ENCODE assay signal across 8 cellular contexts in genomic region chr1:223233410-223234163, GRCh38.
DNase-seq lines count a peak whose midpoint lies in the region; ATAC-seq and TF ChIP-seq lines count a peak whose summit lies in the region.

No MANE protein-coding gene starts in this region.

- no peaks in the 10 kb centered on the region for H3K27me3 Mint-ChIP-seq in CD4-positive, CD25-positive, alpha-beta regulatory T cell
- no peaks in the 10 kb centered on the region; the same call in 1 of the 2 replicates for H3K27me3 Mint-ChIP-seq in WTC11 (ENCODE audit: low read depth)

- peaks cover 1 to 15% (median 2%) of the 10 kb centered on the region in 7 donors for H3K9me3 Mint-ChIP-seq in CD4-positive, CD25-positive, alpha-beta regulatory T cell
- peaks cover 5% of the 10 kb centered on the region for H3K9me3 Mint-ChIP-seq in stimulated activated effector memory CD8-positive, alpha-beta T cell treated with anti-CD3 and anti-CD28 coated beads, Interleukin-12 subunit alpha, Interleukin-12 subunit beta, amount 100 ng/mL, for 72 hours
- peaks cover 9% of the 10 kb centered on the region; the same call in 1 of the 2 replicates for H3K9me3 Mint-ChIP-seq in WTC11

- TF ChIP-seq CTCF in transverse colon (IDR thresholded peaks at IDR 0.05), result no peak
- TF ChIP-seq CTCF in WTC11 (IDR thresholded peaks at IDR 0.05), result no peak

- H3K36me3 ChIP-seq in CD4-positive, CD25-positive, alpha-beta regulatory T cell (ENCODE audit: control insufficient read depth, insufficient read depth, low read length), result no peaks in the 10 kb centered on the region
- no peaks in the 10 kb centered on the region for H3K36me3 ChIP-seq in transverse colon

- ATAC-seq in CD4-positive, CD25-positive, alpha-beta regulatory T cell (ENCODE audit: low read depth in 2 of 2), result peak; percentile 32 to 50
- no peak for ATAC-seq in stimulated activated effector memory CD8-positive, alpha-beta T cell treated with anti-CD3 and anti-CD28 coated beads, Interleukin-12 subunit alpha, Interleukin-12 subunit beta, amount 100 ng/mL, for 72 hours
- no peak for ATAC-seq in WTC11
- no peak for ATAC-seq in GM19455 (IDR thresholded peaks at IDR 0.05; ENCODE audit: unreplicated experiment)

- CTCF ChIA-PET in WTC11 (lab: Charles Lee), result interaction anchor here (1.4 kb wide), 1 partner anchor 110 kb away, joined by 4 read pairs; no protein-coding TSS in a partner anchor

- H3K36me3 Mint-ChIP-seq in CD4-positive, CD25-positive, alpha-beta regulatory T cell, result no peaks in the 10 kb centered on the region
- H3K36me3 Mint-ChIP-seq in stimulated activated effector memory CD8-positive, alpha-beta T cell treated with anti-CD3 and anti-CD28 coated beads, Interleukin-12 subunit alpha, Interleukin-12 subunit beta, amount 100 ng/mL, for 72 hours, result no peaks in the 10 kb centered on the region
- no peaks in the 10 kb centered on the region for H3K36me3 Mint-ChIP-seq in WTC11

- peak in 1 of 3 donors; percentile 26 for DNase-seq in CD4-positive, CD25-positive, alpha-beta regulatory T cell
- DNase-seq in OCI-M1 (lab: John Stamatoyannopoulos, UW) (peak; percentile 70), mucosa of gallbladder (ENCODE audit: low spot score) (peak; percentile 22), transverse colon (no peak), WTC11 (ENCODE audit: low spot score) (no peak)
- no peak for DNase-seq in stimulated activated effector memory CD8-positive, alpha-beta T cell treated with anti-CD3 and anti-CD28 coated beads, Interleukin-12 subunit alpha, Interleukin-12 subunit beta, amount 100 ng/mL, for 72 hours (ENCODE audit: low spot score in 2 of 2)

- peak overlapping the region; percentile 27 to 73 (median 72) for H3K27ac Mint-ChIP-seq in CD4-positive, CD25-positive, alpha-beta regulatory T cell
- no peak overlapping the region for H3K27ac Mint-ChIP-seq in stimulated activated effector memory CD8-positive, alpha-beta T cell treated with anti-CD3 and anti-CD28 coated beads, Interleukin-12 subunit alpha, Interleukin-12 subunit beta, amount 100 ng/mL, for 72 hours
- H3K27ac Mint-ChIP-seq in WTC11, result no peak overlapping the region

- H3K4me1 ChIP-seq in CD4-positive, CD25-positive, alpha-beta regulatory T cell (ENCODE audit: control insufficient read depth, insufficient read depth, low read length, poor library complexity, severe bottlenecking), result peaks cover 54% of the 10 kb centered on the region
- H3K4me1 ChIP-seq in transverse colon, result no peaks in the 10 kb centered on the region

- peak overlapping the region; percentile 42 for H3K27ac ChIP-seq in CD4-positive, CD25-positive, alpha-beta regulatory T cell (ENCODE audit: insufficient read depth, low read length, poor library complexity, severe bottlenecking)
- H3K27ac ChIP-seq in cingulate gyrus (ENCODE audit: low read depth, low read length) (peak overlapping the region; percentile 51), transverse colon (no peak overlapping the region)

- in situ Hi-C loops in transverse colon (cut with MboI; ENCODE audit: low pct_ligation_motif_present in 1 of 4, low pct_unique_long_range_greater_than_20kb in 1 of 4, low sequenced_read_pairs in 3 of 4), result no loop called here

- POLR2A ChIA-PET in WTC11 (lab: Charles Lee), result no interaction called here

- TF ChIP-seq POLR2A in transverse colon (IDR thresholded peaks at IDR 0.05), result no peak

- H3K27me3 ChIP-seq in CD4-positive, CD25-positive, alpha-beta regulatory T cell (ENCODE audit: control insufficient read depth, insufficient read depth, low read length), result no peaks in the 10 kb centered on the region
- no peaks in the 10 kb centered on the region for H3K27me3 ChIP-seq in transverse colon

- TF ChIP-seq EP300 in transverse colon (IDR thresholded peaks at IDR 0.05; ENCODE audit: low read depth), result no peak

- no peak overlapping the region for H3K4me3 Mint-ChIP-seq in CD4-positive, CD25-positive, alpha-beta regulatory T cell
- no peak overlapping the region for H3K4me3 Mint-ChIP-seq in stimulated activated effector memory CD8-positive, alpha-beta T cell treated with anti-CD3 and anti-CD28 coated beads, Interleukin-12 subunit alpha, Interleukin-12 subunit beta, amount 100 ng/mL, for 72 hours
- H3K4me3 Mint-ChIP-seq in WTC11, result no peak overlapping the region

- 58 to 60% methylated on average over 4 to 11 of the region's 11 CpGs for WGBS in transverse colon (ENCODE audit: low coverage in 1 of 2), 2 donors

- H3K9me3 ChIP-seq in CD4-positive, CD25-positive, alpha-beta regulatory T cell (ENCODE audit: control insufficient read depth in 2 of 2, low read length in 2 of 2), result no peaks in the 10 kb centered on the region
- H3K9me3 ChIP-seq in transverse colon, result no peaks in the 10 kb centered on the region

- intact Hi-C loops in transverse colon (cut with DNase I; ENCODE audit: low total_unique reads), result no loop called here

- peaks cover 17 to 67% (median 30%) of the 10 kb centered on the region in 4 donors for H3K4me1 Mint-ChIP-seq in CD4-positive, CD25-positive, alpha-beta regulatory T cell
- H3K4me1 Mint-ChIP-seq in stimulated activated effector memory CD8-positive, alpha-beta T cell treated with anti-CD3 and anti-CD28 coated beads, Interleukin-12 subunit alpha, Interleukin-12 subunit beta, amount 100 ng/mL, for 72 hours, result peaks cover 18% of the 10 kb centered on the region
- no peaks in the 10 kb centered on the region for H3K4me1 Mint-ChIP-seq in WTC11

- H3K4me3 ChIP-seq in CD4-positive, CD25-positive, alpha-beta regulatory T cell (ENCODE audit: low read depth, low read length), result peak overlapping the region; percentile 7
- no peak overlapping the region for H3K4me3 ChIP-seq in transverse colon

TF ChIP-seq in WTC11, 78 proteins besides CTCF, POLR2A, EP300 and RAD21:
- TF ChIP-seq USF2 (CRISPR knock-in tag; IDR thresholded peaks at IDR 0.05) (no peak), ERG (CRISPR knock-in tag; IDR thresholded peaks at IDR 0.05) (no peak), EMX1 (CRISPR knock-in tag; IDR thresholded peaks at IDR 0.05) (no peak), NFATC4 (CRISPR knock-in tag; IDR thresholded peaks at IDR 0.05) (no peak), NR3C1 (CRISPR knock-in tag; conservative IDR thresholded peaks at IDR 0.05; ENCODE audit: low read depth) (no peak), FOXP1 (CRISPR knock-in tag; IDR thresholded peaks at IDR 0.05; ENCODE audit: borderline replicate concordance) (no peak), RELA (CRISPR knock-in tag; IDR thresholded peaks at IDR 0.05; ENCODE audit: borderline replicate concordance) (no peak), ZNF232 (CRISPR knock-in tag; IDR thresholded peaks at IDR 0.05) (no peak), HMGA2 (CRISPR knock-in tag; IDR thresholded peaks at IDR 0.05) (no peak), CBFB (CRISPR knock-in tag; IDR thresholded peaks at IDR 0.05; ENCODE audit: low read depth) (no peak), CDX4 (CRISPR knock-in tag; IDR thresholded peaks at IDR 0.05; ENCODE audit: borderline replicate concordance) (no peak), FOXP4 (CRISPR knock-in tag; IDR thresholded peaks at IDR 0.05) (no peak), FOXK1 (CRISPR knock-in tag; IDR thresholded peaks at IDR 0.05) (no peak)

Comparison
In these comparisons a context has a peak if more than half of its experiments do, and no peak if none do; other contexts are left out.
1. ATAC-seq: peak in CD4-positive, CD25-positive, alpha-beta regulatory T cell (2 of 2); none in stimulated activated effector memory CD8-positive, alpha-beta T cell treated with anti-CD3 and anti-CD28 coated beads, Interleukin-12 subunit alpha, Interleukin-12 subunit beta, amount 100 ng/mL, for 72 hours (single experiment), WTC11 (single experiment) and GM19455 (single experiment).
2. DNase-seq: peak in OCI-M1 (single experiment) and mucosa of gallbladder (single experiment); none in stimulated activated effector memory CD8-positive, alpha-beta T cell treated with anti-CD3 and anti-CD28 coated beads, Interleukin-12 subunit alpha, Interleukin-12 subunit beta, amount 100 ng/mL, for 72 hours (0 of 2), transverse colon (single experiment) and WTC11 (single experiment).
3. H3K27ac ChIP-seq: peak in CD4-positive, CD25-positive, alpha-beta regulatory T cell (single experiment) and cingulate gyrus (single experiment); none in transverse colon (0 of 4).
4. H3K27ac Mint-ChIP-seq: peak in CD4-positive, CD25-positive, alpha-beta regulatory T cell (3 of 3); none in stimulated activated effector memory CD8-positive, alpha-beta T cell treated with anti-CD3 and anti-CD28 coated beads, Interleukin-12 subunit alpha, Interleukin-12 subunit beta, amount 100 ng/mL, for 72 hours (single experiment) and WTC11 (single experiment).